8 cellular contexts compared by ENCODE assay signal in genomic region chr10:5944389-5945202, GRCh38. TPM values are rescaled to one million over a fixed set of nuclear protein-coding genes. Genes with fewer than 3 reads are reported as not detected.
DNase-seq lines count a peak whose midpoint lies in the region; TF ChIP-seq lines count a peak whose summit lies in the region.

No MANE protein-coding gene starts in this region.

- peak; percentile 100 for DNase-seq in AG09319 (ENCODE audit: extremely low read depth, low read depth)
- peak; percentile 31 for DNase-seq in NCI-H446 treated with DMSO at 0.1 percent for 48 hours (lab: John Stamatoyannopoulos, UW)
- DNase-seq in epithelial cell of proximal tubule (ENCODE audit: low read depth) = peak; percentile 98
- DNase-seq in effector CD8-positive, alpha-beta T cell (lab: John Stamatoyannopoulos, UW) = no peak
- no peak for DNase-seq in activated CD8-positive, alpha-beta memory T cell treated with anti-CD3 and anti-CD28 coated beads for 24 hours
- no peak for DNase-seq in NCI-H1092 (lab: John Stamatoyannopoulos, UW)
- DNase-seq in AML-193 (lab: John Stamatoyannopoulos, UW) = no peak

- H3K4me3 Mint-ChIP-seq in nephron = peak overlapping the region in 1 of 3 experiments; percentile 19

- no peaks in the 10 kb centered on the region for H3K36me3 Mint-ChIP-seq in nephron (ENCODE audit: low read depth)

- H3K27me3 Mint-ChIP-seq in nephron (ENCODE audit: low read depth) = peaks cover 16% of the 10 kb centered on the region

- H3K4me1 Mint-ChIP-seq in nephron = peaks cover 44% of the 10 kb centered on the region

- no peak overlapping the region for H3K4me3 ChIP-seq in epithelial cell of proximal tubule (ENCODE audit: low read depth, low read length)

- no peaks in the 10 kb centered on the region for H3K9me3 Mint-ChIP-seq in nephron

- H3K27ac Mint-ChIP-seq in nephron = peak overlapping the region; percentile 79 to 93 (median 91)

- TF ChIP-seq CTCF in AG09319 (IDR thresholded peaks at IDR 0.05; ENCODE audit: low read depth, low read length) = no peak
- no peak for TF ChIP-seq CTCF in epithelial cell of proximal tubule (conservative IDR thresholded peaks at IDR 0.05; ENCODE audit: low read depth, low read length)
- no peak for TF ChIP-seq CTCF in nephron (IDR thresholded peaks at IDR 0.05; ENCODE audit: unreplicated experiment in 3 of 3)

RNA-seq across cellular contexts. Expression of gene IL15RA, which starts 32.7 kb away (rescaled TPM):
- 12.5 and 24.5 TPM in 2 replicates for total RNA-seq in epithelial cell of proximal tubule

RNA-seq across cellular contexts. Expression of gene FBH1, which starts 54.6 kb away (rescaled TPM):
- 48.3 and 68.4 TPM in 2 replicates for total RNA-seq in epithelial cell of proximal tubule

RNA-seq across cellular contexts. Expression of gene ANKRD16, which starts 54.9 kb away (rescaled TPM):
- 3.7 and 8.0 TPM in 2 replicates for total RNA-seq in epithelial cell of proximal tubule

Comparison
In these comparisons a context has a peak if more than half of its experiments do, and no peak if none do; other contexts are left out.
1. DNase-seq: peak in AG09319 (single experiment), NCI-H446 treated with DMSO at 0.1 percent for 48 hours (single experiment) and epithelial cell of proximal tubule (single experiment); none in effector CD8-positive, alpha-beta T cell (single experiment), activated CD8-positive, alpha-beta memory T cell treated with anti-CD3 and anti-CD28 coated beads for 24 hours (single experiment), NCI-H1092 (single experiment) and AML-193 (0 of 2).